8 cellular contexts compared by ENCODE assay signal in genomic region chr5:65760504-65761275, GRCh38. TPM values are rescaled to one million over a fixed set of nuclear protein-coding genes. Genes with fewer than 3 reads are reported as not detected.
DNase-seq lines count a peak whose midpoint lies in the region; ATAC-seq and TF ChIP-seq lines count a peak whose summit lies in the region.

No MANE protein-coding gene starts in this region.

- no peak for DNase-seq in GM06990 (ENCODE audit: extremely low read depth, insufficient read length)
- peak; percentile 47 for DNase-seq in activated CD4-positive, alpha-beta T cell treated with anti-CD3 and anti-CD28 coated beads, Interleukin-2, amount 50 U/mL, for 1 hour
- DNase-seq in foreskin keratinocyte: no peak
- peak in 2 of 3 donors; percentile 21 to 27 for DNase-seq in stimulated activated CD4-positive, alpha-beta T cell treated with anti-CD3 and anti-CD28 coated beads, TNF-alpha, amount 100 ng/mL, for 1 hour (ENCODE audit: low read depth in 3 of 3, low spot score in 1 of 3)
- no peak for DNase-seq in esophagus squamous epithelium (lab: John Stamatoyannopoulos, UW)

- H3K36me3 ChIP-seq in GM06990 (ENCODE audit: control insufficient read depth, insufficient read depth, low read length) (no peaks in the 10 kb centered on the region), esophagus squamous epithelium (peaks cover 0 to 22% (median 0%) of the 10 kb centered on the region in 3 donors)

- H3K4me1 ChIP-seq in foreskin keratinocyte: no peaks in the 10 kb centered on the region
- H3K4me1 ChIP-seq in esophagus squamous epithelium: no peaks in the 10 kb centered on the region

- H3K4me3 ChIP-seq in GM06990 (replicated peaks; ENCODE audit: low read depth, low read length) (no peak overlapping the region), esophagus squamous epithelium (no peak overlapping the region)

- intact Hi-C loops in esophagus squamous epithelium (cut with DNase I): no loop called here

- H3K27me3 ChIP-seq in GM06990 (replicated peaks; ENCODE audit: control insufficient read depth, insufficient read depth, low read length) (no peaks in the 10 kb centered on the region), foreskin keratinocyte (no peaks in the 10 kb centered on the region), esophagus squamous epithelium (no peaks in the 10 kb centered on the region)

- H3K9me3 ChIP-seq in esophagus squamous epithelium: no peaks in the 10 kb centered on the region

- TF ChIP-seq POLR2A in esophagus squamous epithelium (IDR thresholded peaks at IDR 0.05): no peak

- H3K27ac ChIP-seq in foreskin keratinocyte: no peak overlapping the region
- no peak overlapping the region for H3K27ac ChIP-seq in esophagus squamous epithelium

- ATAC-seq in HG03108 (IDR thresholded peaks at IDR 0.05; ENCODE audit: unreplicated experiment) (peak; percentile 64), foreskin keratinocyte (no peak), GM19035 (IDR thresholded peaks at IDR 0.05; ENCODE audit: unreplicated experiment) (no peak), GM21390 (IDR thresholded peaks at IDR 0.05; ENCODE audit: unreplicated experiment) (no peak)

- peak; percentile 54 for TF ChIP-seq CTCF in GM06990 (IDR thresholded peaks at IDR 0.05; ENCODE audit: insufficient read depth, low read length, poor library complexity, severe bottlenecking)
- TF ChIP-seq CTCF in foreskin keratinocyte (conservative IDR thresholded peaks at IDR 0.05): peak; percentile 29
- peak in 1 of 6 experiments; percentile 35 for TF ChIP-seq CTCF in esophagus squamous epithelium (IDR thresholded peaks at IDR 0.05)

- WGBS in esophagus squamous epithelium, 2 donors: 51 to 52% methylated on average over 2 of the region's 2 CpGs

RNA-seq across cellular contexts. Expression of gene NLN, which starts 38.7 kb away (rescaled TPM):
- total RNA-seq in foreskin keratinocyte (37.4 and 39.1 TPM in 2 replicates), esophagus squamous epithelium (10 to 100 TPM in 3 of 4 donors, 1 to 10 TPM in 1; 4.9 to 22.1 (median 19.2) TPM)
- 9.4 and 12.0 TPM in 2 replicates for polyA plus RNA-seq in foreskin keratinocyte

RNA-seq across cellular contexts. Expression of gene SGTB, which starts 38.8 kb away (rescaled TPM):
- total RNA-seq in foreskin keratinocyte: 8.1 and 8.8 TPM in 2 replicates
- 2.6 and 3.4 TPM in 2 replicates for polyA plus RNA-seq in foreskin keratinocyte
- total RNA-seq in esophagus squamous epithelium: 1 to 10 TPM in 3 of 4 donors, under 1 TPM in 1; 0.99 to 5.8 (median 3.7) TPM

Comparison
In these comparisons a context has a peak if more than half of its experiments do, and no peak if none do; other contexts are left out.
1. DNase-seq: peak in activated CD4-positive, alpha-beta T cell treated with anti-CD3 and anti-CD28 coated beads, Interleukin-2, amount 50 U/mL, for 1 hour (single experiment) and stimulated activated CD4-positive, alpha-beta T cell treated with anti-CD3 and anti-CD28 coated beads, TNF-alpha, amount 100 ng/mL, for 1 hour (2 of 3); none in GM06990 (single experiment), foreskin keratinocyte (0 of 2) and esophagus squamous epithelium (single experiment).